Comparison of ENCODE assay signal across 8 cellular contexts in genomic region chr4:146029939-146030710, GRCh38.
DNase-seq lines count a peak whose midpoint lies in the region; ATAC-seq and TF ChIP-seq lines count a peak whose summit lies in the region.

No MANE protein-coding gene starts in this region.

- H2AFZ ChIP-seq in Karpas-422 (ENCODE audit: low read length), result peak overlapping the region; percentile 69

- H3K4me1 ChIP-seq in Karpas-422 (ENCODE audit: low read length), result peaks cover 59% of the 10 kb centered on the region
- H3K4me1 ChIP-seq in right atrium auricular region, result no peaks in the 10 kb centered on the region

- DNase-seq in Karpas-422, result peak; percentile 66
- DNase-seq in neural crest cell (ENCODE audit: low read depth, low spot score), result no peak
- DNase-seq in DMS114 treated with DMSO at 0.1 percent for 48 hours (lab: John Stamatoyannopoulos, UW; ENCODE audit: unreplicated experiment), result no peak
- DNase-seq in NCI-H1436 (lab: John Stamatoyannopoulos, UW), result no peak
- no peak for DNase-seq in right atrium auricular region (ENCODE audit: low spot score)
- no peak for DNase-seq in NCI-H446 treated with DMSO at 0.1 percent for 48 hours (lab: John Stamatoyannopoulos, UW)

- H3K9me3 ChIP-seq in Karpas-422 (ENCODE audit: low read length) (no peaks in the 10 kb centered on the region), right atrium auricular region (no peaks in the 10 kb centered on the region)

- H3K27me3 ChIP-seq in Karpas-422 (ENCODE audit: low read length) (no peaks in the 10 kb centered on the region), right atrium auricular region (peaks cover 0 to 2% of the 10 kb centered on the region in 2 donors)

- H3K79me2 ChIP-seq in Karpas-422 (ENCODE audit: low read length), result no peaks in the 10 kb centered on the region

- no peak overlapping the region for H3K27ac ChIP-seq in Karpas-422 (ENCODE audit: low read length)
- no peak overlapping the region for H3K27ac ChIP-seq in right atrium auricular region

- H3K9ac ChIP-seq in Karpas-422 (ENCODE audit: low read length), result peak overlapping the region; percentile 5; the same call in 1 of the 2 replicates

- peaks cover 13% of the 10 kb centered on the region for H3K9me3 Mint-ChIP-seq in neural crest cell

- peak overlapping the region; percentile 17 for H3K4me3 ChIP-seq in Karpas-422 (ENCODE audit: low read length)
- no peak overlapping the region for H3K4me3 ChIP-seq in right atrium auricular region

- H3K9me2 ChIP-seq in Karpas-422 (replicated peaks; ENCODE audit: insufficient read depth, low read length), result no peaks in the 10 kb centered on the region

- H3K36me3 ChIP-seq in Karpas-422 (ENCODE audit: insufficient read depth, low read length) (no peaks in the 10 kb centered on the region), right atrium auricular region (no peaks in the 10 kb centered on the region)

- ATAC-seq in GM18861 (IDR thresholded peaks at IDR 0.05; ENCODE audit: unreplicated experiment) (peak; percentile 79), GM21825 (IDR thresholded peaks at IDR 0.05; ENCODE audit: unreplicated experiment) (peak; percentile 75)

- peak overlapping the region; percentile 28 for H3K27ac Mint-ChIP-seq in neural crest cell (ENCODE audit: unreplicated experiment)

- no peaks in the 10 kb centered on the region for H3K27me3 Mint-ChIP-seq in neural crest cell (ENCODE audit: low read depth)

- TF ChIP-seq CTCF in neural crest cell (conservative IDR thresholded peaks at IDR 0.05) (no peak), right atrium auricular region (IDR thresholded peaks at IDR 0.05) (no peak)

- peaks cover 26% of the 10 kb centered on the region for H3K4me1 Mint-ChIP-seq in neural crest cell

- H3K4me2 ChIP-seq in Karpas-422 (ENCODE audit: low read depth, low read length, poor library complexity, severe bottlenecking), result peak overlapping the region; percentile 51

- no peaks in the 10 kb centered on the region for H4K20me1 ChIP-seq in Karpas-422 (ENCODE audit: insufficient read depth, low read depth, low read length)

- no peak overlapping the region for H3K4me3 Mint-ChIP-seq in neural crest cell

- peaks cover 3% of the 10 kb centered on the region for H3K36me3 Mint-ChIP-seq in neural crest cell (ENCODE audit: low read depth)
